In the genomic region with DNA sequence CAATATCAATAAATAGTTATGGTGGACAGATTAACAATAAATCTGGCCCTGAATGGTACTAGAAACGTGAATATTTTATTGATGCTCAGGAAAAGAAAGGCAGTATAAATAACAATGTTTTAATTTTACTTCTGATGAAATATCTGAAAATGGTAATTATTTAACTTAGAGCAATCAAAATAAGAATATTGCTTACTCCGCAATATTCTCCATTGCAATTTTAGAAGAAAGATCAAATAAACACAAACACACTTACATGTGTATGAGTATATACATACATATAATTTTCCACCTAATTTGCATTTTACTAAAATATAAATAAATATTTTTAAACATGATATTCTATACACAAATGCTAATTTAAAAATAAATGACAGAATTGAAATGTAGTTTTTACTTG, we compare ENCODE assay signal across 21 cellular contexts.
DNase-seq lines count a peak whose midpoint lies in the region; ATAC-seq, FAIRE-seq and TF ChIP-seq lines count a peak whose summit lies in the region.
"Had no signal": no experiment of that assay in that cellular context is flagged by ENCODE, and none has a peak within 500 bp of the region (broad histone marks: within the 10 kb centered on the region; RNA-seq: fewer than 3 reads in every experiment).

No MANE protein-coding gene starts in this region.

- H3K4me2 ChIP-seq in K562 (ENCODE audit: insufficient read depth, low read length) = no peak overlapping the region
- H3K4me2 ChIP-seq: BLaER1 had no signal

- ATAC-seq in K562 (no peak), HG03565 (IDR thresholded peaks at IDR 0.05; ENCODE audit: unreplicated experiment) (no peak)
- ATAC-seq: CD8-positive, alpha-beta T cell; GM12878 had no signal

- CTCF ChIA-PET in K562 (lab: Yijun Ruan, JAX; ENCODE audit: low intra/inter-chr PET ratio) = no interaction called here

- no peak for TF ChIP-seq CTCF in K562 (IDR thresholded peaks at IDR 0.05 in 2 of 3, conservative IDR thresholded peaks at IDR 0.05 in 1 of 3; ENCODE audit: insufficient read depth in 2 of 3, low read depth in 1 of 3, low read length in 3 of 3)

- H2AFZ ChIP-seq in K562 (ENCODE audit: low read depth, low read length) = no peak overlapping the region
- H2AFZ ChIP-seq: GM23248 had no signal

- no peaks in the 10 kb centered on the region for H4K20me1 ChIP-seq in K562 (replicated peaks; ENCODE audit: control insufficient read depth, insufficient read depth, low read length)
- H4K20me1 ChIP-seq: BLaER1 had no signal

- POLR2A ChIA-PET in K562 (lab: Yijun Ruan, JAX) = no interaction called here

- BruUV-seq in K562 (replicated peaks; lab: Mats Ljungman, UMichigan) = no TSS peak

- H3K79me2 ChIP-seq in K562 (ENCODE audit: control insufficient read depth, insufficient read depth, low read length) = no peaks in the 10 kb centered on the region

- H3K9me3 ChIP-seq in K562 (replicated peaks; ENCODE audit: control insufficient read depth, insufficient read depth, low read depth, low read length) = no peaks in the 10 kb centered on the region
- H3K9me3 ChIP-seq: BLaER1, Caco-2 had no signal

- no peaks in the 10 kb centered on the region for H3K27me3 ChIP-seq in K562 (ENCODE audit: control insufficient read depth in 2 of 2, insufficient read depth in 2 of 2, low read length in 2 of 2)
- H3K27me3 ChIP-seq: BLaER1 had no signal

- DNase-seq in K562 (ENCODE audit: extremely low read depth in 1 of 4, low spot score in 3 of 4) = no peak
- DNase-seq in effector CD4-positive, alpha-beta T cell = no peak
- DNase-seq in stimulated activated CD4-positive, alpha-beta T cell treated with anti-CD3 and anti-CD28 coated beads, Interleukin-15, amount 100 ng/mL, for 24 hours = no peak
- DNase-seq: 8988T; Caco-2; CD4-positive, CD25-positive, alpha-beta regulatory T cell; DMS153; DND-41; GDM1; GM23248; H7; HCEC 1CT had no signal

- no peak overlapping the region for H3K9ac ChIP-seq in K562 (ENCODE audit: insufficient read depth in 1 of 2, low read depth in 2 of 2, low read length in 2 of 2)
- H3K9ac ChIP-seq: BLaER1, GM23248 had no signal

- no peak for TF ChIP-seq EP300 in K562 (IDR thresholded peaks at IDR 0.05; ENCODE audit: low read length)

- H3K27ac ChIP-seq in K562 (ENCODE audit: extremely low read depth, low read depth, low read length) = no peak overlapping the region
- H3K27ac ChIP-seq: BLaER1, C4-2B, GM23248 had no signal

- 71% methylated on average over 2 of the region's 2 CpGs for WGBS in K562 (ENCODE audit: insufficient coverage, low coverage, missing lambda C conversion rate)

- H3K4me3 ChIP-seq in K562 = no peak overlapping the region
- H3K4me3 ChIP-seq: BLaER1, GM12878, GM23248 had no signal

- in situ Hi-C loops in K562 (cut with MboI) = no loop called here

- no peak for TF ChIP-seq POLR2A in K562 (conservative IDR thresholded peaks at IDR 0.05)

- H3K4me1 ChIP-seq in K562 (replicated peaks in 1 of 2; ENCODE audit: control insufficient read depth in 2 of 2, insufficient read depth in 2 of 2, low read length in 2 of 2) = no peaks in the 10 kb centered on the region
- H3K4me1 ChIP-seq: BLaER1, Caco-2 had no signal

- H3K9me1 ChIP-seq in K562 (ENCODE audit: control insufficient read depth, insufficient read depth, low read length) = no peaks in the 10 kb centered on the region

- intact Hi-C loops in K562 (cut with micrococcal nuclease) = no loop called here

- H3K36me3 ChIP-seq in K562 (ENCODE audit: control insufficient read depth, insufficient read depth, low read length) = 0 out of 3 replicates have a peak, but pooled peaks cover 2% of the 10 kb centered on the region
- H3K36me3 ChIP-seq: BLaER1 had no signal

- TF ChIP-seq RAD21 in K562 (CRISPR knock-in tag; conservative IDR thresholded peaks at IDR 0.05 in 1 of 2, IDR thresholded peaks at IDR 0.05 in 1 of 2) = no peak

- FAIRE-seq in A204.1 (lab: Jason Lieb, UNC) (peak; percentile 87), G401.6 (lab: Jason Lieb, UNC) (peak; percentile 71), K562 (lab: Jason Lieb, UNC) (no peak)
- FAIRE-seq: GM12878, GM19239, H1 had no signal

TF ChIP-seq in K562, 482 proteins besides CTCF, POLR2A, EP300 and RAD21:
- TF ChIP-seq C11orf30 (IDR thresholded peaks at IDR 0.05; ENCODE audit: low read depth) (peak; percentile 59; the same call in 1 of the 2 replicates), MEF2A (IDR thresholded peaks at IDR 0.05; ENCODE audit: control insufficient read depth, low read depth, low read length) (no peak), STAT5B (CRISPR knock-in tag; IDR thresholded peaks at IDR 0.05) (no peak), MAFK (IDR thresholded peaks at IDR 0.05; ENCODE audit: low read length) (peak; percentile 46; the same call in 1 of the 2 replicates), MAFF (IDR thresholded peaks at IDR 0.05; ENCODE audit: low read length) (peak; percentile 37; the same call in 1 of the 2 replicates), ZNF316 (IDR thresholded peaks at IDR 0.05) (peak; percentile 86), ZNF184 (CRISPR knock-in tag; IDR thresholded peaks at IDR 0.05) (no peak), PHF21A (IDR thresholded peaks at IDR 0.05; ENCODE audit: borderline replicate concordance, low read depth) (no peak), MAFG (tag; conservative IDR thresholded peaks at IDR 0.05) (peak; percentile 51)
TF ChIP-seq in K562: peak in this region for 5.
